ENCODE assay signal across 8 cellular contexts in the genomic region with DNA sequence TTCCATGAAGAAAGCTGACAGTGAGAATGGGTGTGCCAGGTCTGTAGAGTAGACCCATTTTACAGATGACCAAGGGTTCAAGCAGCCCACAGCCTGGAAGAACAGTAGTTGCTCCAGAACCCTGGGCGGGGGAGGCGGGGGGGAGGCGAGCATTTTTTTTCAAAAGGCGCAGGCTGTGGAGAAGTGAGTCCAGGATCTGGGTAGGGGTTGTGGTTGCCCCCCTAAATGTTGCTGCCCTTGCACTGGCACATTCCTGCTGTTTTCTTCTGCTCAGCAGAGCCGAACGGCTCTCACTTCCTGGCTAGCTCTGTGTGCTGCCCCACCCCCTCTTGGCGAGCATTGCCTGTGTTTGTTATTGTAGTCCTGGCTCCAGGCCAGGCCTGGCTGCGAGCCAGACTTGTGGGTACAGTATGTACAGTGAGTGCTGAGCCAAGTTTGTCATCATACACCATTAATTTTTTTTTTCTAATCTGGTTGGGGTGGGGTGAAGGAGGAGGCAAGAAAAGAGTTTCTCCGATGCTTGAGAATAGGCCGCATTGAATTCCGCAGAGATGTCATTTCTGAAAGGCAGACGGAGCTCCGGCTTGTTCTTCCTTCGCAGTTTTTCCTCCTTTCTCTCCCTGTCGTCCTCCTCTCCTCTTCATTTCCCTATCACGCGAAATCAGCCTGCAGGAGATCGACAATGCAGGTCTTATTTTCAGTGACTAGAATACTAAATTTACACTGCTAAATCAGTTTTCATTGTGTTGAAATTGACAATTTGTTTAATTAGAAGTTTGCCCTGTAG.
DNase-seq lines count a peak whose midpoint lies in the region; ATAC-seq and TF ChIP-seq lines count a peak whose summit lies in the region.

No MANE protein-coding gene starts in this region.

- peaks cover 8% of the 10 kb centered on the region for H3K36me3 Mint-ChIP-seq in chondrocyte (ENCODE audit: low read depth)

- H3K4me3 Mint-ChIP-seq in chondrocyte (ENCODE audit: unreplicated experiment) = peak overlapping the region; percentile 58

- H3K4me1 Mint-ChIP-seq in chondrocyte (ENCODE audit: low read depth) = peaks cover 76% of the 10 kb centered on the region

- H3K9me3 Mint-ChIP-seq in chondrocyte (ENCODE audit: low read depth) = no peaks in the 10 kb centered on the region

- peak; percentile 61 for TF ChIP-seq CTCF in chondrocyte (IDR thresholded peaks at IDR 0.05)

- intact Hi-C loops in left colon (cut with DNase I, micrococcal nuclease) = no loop called here

- H3K27me3 Mint-ChIP-seq in chondrocyte (ENCODE audit: low read depth) = no peaks in the 10 kb centered on the region

- H3K27ac Mint-ChIP-seq in chondrocyte (ENCODE audit: unreplicated experiment) = peak overlapping the region; percentile 98

- ATAC-seq in HG03175 (IDR thresholded peaks at IDR 0.05; ENCODE audit: unreplicated experiment) (peak; percentile 65), left colon (peak; percentile 91), GM19023 (IDR thresholded peaks at IDR 0.05; ENCODE audit: unreplicated experiment) (no peak)

- peak; percentile 74 for DNase-seq in ELF-1 (ENCODE audit: low read depth, low spot score)
- peak; percentile 96 to 99 for DNase-seq in NCI-H446 (lab: John Stamatoyannopoulos, UW)
- peak; percentile 92 for DNase-seq in activated CD4-positive, alpha-beta T cell treated with anti-CD3 and anti-CD28 coated beads for 48 hours
- DNase-seq in chondrocyte (ENCODE audit: low spot score) = peak; percentile 99
- DNase-seq in left colon = peak; percentile 98 to 100
- DNase-seq in stimulated activated CD4-positive, alpha-beta T cell treated with anti-CD3 and anti-CD28 coated beads, Interleukin-1b, Interleukin-23, amount 100 ng/mL, for 24 hours (ENCODE audit: low read depth in 4 of 4, low spot score in 1 of 4) = peak; percentile 76 to 80 (median 79)
